18 cellular contexts compared by ENCODE assay signal in the genomic region with DNA sequence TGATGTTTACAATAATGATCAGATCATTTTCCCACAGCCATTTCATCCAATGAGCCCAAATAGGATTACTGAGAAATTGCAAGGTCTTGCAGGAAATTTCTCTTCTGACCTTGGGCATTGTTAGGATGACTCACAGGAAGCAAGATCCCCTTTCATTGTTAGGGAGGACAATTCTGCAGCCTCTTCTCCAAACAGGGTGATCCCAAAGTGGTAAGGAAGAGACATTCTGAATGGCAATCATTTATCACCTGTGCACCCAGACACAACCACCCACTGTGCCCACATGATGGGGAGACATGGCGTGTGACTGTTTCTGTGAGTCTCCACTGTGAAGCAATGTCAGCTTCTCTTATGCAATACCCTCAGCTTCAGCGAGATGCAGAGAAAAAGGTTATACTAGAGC.
DNase-seq lines count a peak whose midpoint lies in the region; ATAC-seq lines count a peak whose summit lies in the region.
"Had no signal": no experiment of that assay in that cellular context is flagged by ENCODE, and none has a peak within 500 bp of the region (broad histone marks: within the 10 kb centered on the region; RNA-seq: fewer than 3 reads in every experiment).

No MANE protein-coding gene starts in this region.

- no peak for ATAC-seq in GM18909 (IDR thresholded peaks at IDR 0.05; ENCODE audit: poor library complexity, unreplicated experiment)
- ATAC-seq: left lobe of liver; Right ventricle myocardium inferior; stimulated activated naive B cell treated with anti-CD40 and anti-IgM and Interleukin-4, amounts not matched to agents 10 μg/mL and 1 μg/mL and 100 μg/mL, for 72 hours had no signal

- peak; percentile 4 for DNase-seq in NK-92 treated with Interleukin-12 subunit alpha and Interleukin-12 subunit beta, amount 100 ng/mL, for 24 hours (lab: John Stamatoyannopoulos, UW)
- DNase-seq in NK-92 (lab: John Stamatoyannopoulos, UW; ENCODE audit: unreplicated experiment) (no peak), RPMI7951 (ENCODE audit: low read depth) (peak; percentile 75), fibroblast of gingiva (ENCODE audit: low read depth) (peak; percentile 63), stromal cell of bone marrow (ENCODE audit: low read depth) (peak; percentile 35), NCI-H1436 (lab: John Stamatoyannopoulos, UW) (no peak), medulla oblongata (ENCODE audit: extremely low spot score) (no peak)
- DNase-seq: activated CD4-positive, alpha-beta T cell treated with anti-CD3 and anti-CD28 coated beads for 1 hour; activated naive CD4-positive, alpha-beta T cell treated with Interleukin-2 at 50 U/mL for 16 hours; COR-L47; GDM1; HFFc6; NCI-H1694 treated with DMSO at 0.1 percent for 48 hours; spleen; stimulated activated naive B cell treated with anti-CD40 and anti-IgM and Interleukin-4, amounts not matched to agents 10 μg/mL and 1 μg/mL and 100 μg/mL, for 72 hours had no signal

Comparison
In these comparisons a context has a peak if more than half of its experiments do, and no peak if none do; other contexts are left out.
1. DNase-seq: peak in NK-92 treated with Interleukin-12 subunit alpha and Interleukin-12 subunit beta, amount 100 ng/mL, for 24 hours (single experiment), RPMI7951 (single experiment), fibroblast of gingiva (single experiment) and stromal cell of bone marrow (single experiment); none in NK-92 (single experiment), NCI-H1436 (single experiment) and medulla oblongata (single experiment).